Comparison of ENCODE assay signal across 21 cellular contexts in genomic region chr3:105285653-105286241, GRCh38.
DNase-seq lines count a peak whose midpoint lies in the region; ATAC-seq and TF ChIP-seq lines count a peak whose summit lies in the region.
"Had no signal": no experiment of that assay in that cellular context is flagged by ENCODE, and none has a peak within 500 bp of the region (broad histone marks: within the 10 kb centered on the region; RNA-seq: fewer than 3 reads in every experiment).

No MANE protein-coding gene starts in this region.

- H3K4me2 ChIP-seq in PC-9 (no peak overlapping the region), mammary epithelial cell (ENCODE audit: insufficient read depth, low read depth, low read length) (no peak overlapping the region), neural cell (ENCODE audit: low read length) (no peak overlapping the region)
- H3K4me2 ChIP-seq: BLaER1 had no signal

- intact Hi-C loops in PC-9 (cut with micrococcal nuclease; ENCODE audit: unreplicated experiment) (no loop called here), mammary epithelial cell (cut with micrococcal nuclease) (no loop called here)
- intact Hi-C loops in CD8-positive, alpha-beta T cell (cut with DNase I, micrococcal nuclease): no loop called here

- H2AFZ ChIP-seq in PC-9 (0 out of 2 replicates have a peak overlapping the region, but pooled peaks have one; percentile 12), mammary epithelial cell (ENCODE audit: low read depth, low read length) (no peak overlapping the region), neural cell (ENCODE audit: low read depth, low read length) (no peak overlapping the region)

- BruUV-seq in PC-9 (replicated peaks; lab: Mats Ljungman, UMichigan) (no TSS peak), mammary epithelial cell (replicated peaks; lab: Mats Ljungman, UMichigan) (no TSS peak)

- H3K27ac ChIP-seq in PC-9: no peak overlapping the region
- no peak overlapping the region for H3K27ac ChIP-seq in mammary epithelial cell (ENCODE audit: insufficient read depth, low read depth, low read length)
- H3K27ac ChIP-seq in neural cell (ENCODE audit: low read length): no peak overlapping the region
- no peak overlapping the region for H3K27ac ChIP-seq in CD8-positive, alpha-beta T cell (ENCODE audit: low read depth, low read length)
- H3K27ac ChIP-seq: 22Rv1, BLaER1, C4-2B had no signal

- dilution Hi-C loops in mammary epithelial cell (cut with HindIII; ENCODE audit: low sequenced_read_pairs): no loop called here

- ATAC-seq in CD8-positive, alpha-beta T cell: no peak
- ATAC-seq: GM12878 had no signal

- no peak for TF ChIP-seq RAD21 in neural cell (conservative IDR thresholded peaks at IDR 0.05)

- TF ChIP-seq EP300 in neural cell (conservative IDR thresholded peaks at IDR 0.05; ENCODE audit: poor library complexity, severe bottlenecking): peak; percentile 94

- H3K9me3 Mint-ChIP-seq in CD8-positive, alpha-beta T cell: no peaks in the 10 kb centered on the region
- H3K9me3 Mint-ChIP-seq: CD4-positive, CD25-positive, alpha-beta regulatory T cell; HFFc6 had no signal

- no peaks in the 10 kb centered on the region for H3K4me1 ChIP-seq in PC-9 (replicated peaks; ENCODE audit: insufficient read depth)
- H3K4me1 ChIP-seq in mammary epithelial cell (ENCODE audit: insufficient read depth, low read length): no peaks in the 10 kb centered on the region
- no peaks in the 10 kb centered on the region for H3K4me1 ChIP-seq in CD8-positive, alpha-beta T cell (ENCODE audit: insufficient read depth, low read length)
- H3K4me1 ChIP-seq: BLaER1, HAP-1 had no signal

- WGBS in mammary epithelial cell (ENCODE audit: low coverage, missing lambda C conversion rate): 67% methylated on average over 1 of the region's 1 CpG

- no peaks in the 10 kb centered on the region for H3K9me3 ChIP-seq in PC-9 (ENCODE audit: insufficient read depth, low read depth)
- no peaks in the 10 kb centered on the region for H3K9me3 ChIP-seq in mammary epithelial cell (replicated peaks; ENCODE audit: insufficient read depth, low read length)
- no peaks in the 10 kb centered on the region for H3K9me3 ChIP-seq in neural cell (ENCODE audit: low read length)
- H3K9me3 ChIP-seq in CD8-positive, alpha-beta T cell (ENCODE audit: low read length): no peaks in the 10 kb centered on the region
- H3K9me3 ChIP-seq: BLaER1, HAP-1 had no signal

- H3K9ac ChIP-seq in mammary epithelial cell (ENCODE audit: insufficient read depth, low read length) (no peak overlapping the region), neural cell (ENCODE audit: low read length) (no peak overlapping the region)
- H3K9ac ChIP-seq: BLaER1 had no signal

- H3K4me1 Mint-ChIP-seq in CD8-positive, alpha-beta T cell (ENCODE audit: low read depth): no peaks in the 10 kb centered on the region
- H3K4me1 Mint-ChIP-seq: B cell; CD8-positive, alpha-beta memory T cell had no signal

- H3F3A ChIP-seq in PC-9 (ENCODE audit: insufficient read depth, low read depth) (no peaks in the 10 kb centered on the region), neural cell (ENCODE audit: insufficient read depth, low read length, poor library complexity, severe bottlenecking) (no peaks in the 10 kb centered on the region)

- H3K27ac Mint-ChIP-seq in CD8-positive, alpha-beta T cell: no peak overlapping the region
- H3K27ac Mint-ChIP-seq: B cell; CD4-positive, CD25-positive, alpha-beta regulatory T cell; CD8-positive, alpha-beta memory T cell; HFFc6 had no signal

- CTCF ChIA-PET in PC-9 (lab: Charles Lee): no interaction called here
- CTCF ChIA-PET in mammary epithelial cell (lab: Charles Lee; ENCODE audit: low non-redundant PET): no interaction called here
- CTCF ChIA-PET in CD8-positive, alpha-beta T cell (lab: Charles Lee): no interaction called here

- no peaks in the 10 kb centered on the region for H3K36me3 Mint-ChIP-seq in CD8-positive, alpha-beta T cell
- H3K36me3 Mint-ChIP-seq: CD4-positive, CD25-positive, alpha-beta regulatory T cell; CD8-positive, alpha-beta memory T cell had no signal

- TF ChIP-seq CTCF in PC-9 (conservative IDR thresholded peaks at IDR 0.05) (no peak), mammary epithelial cell (conservative IDR thresholded peaks at IDR 0.05 in 1 of 2, IDR thresholded peaks at IDR 0.05 in 1 of 2; ENCODE audit: extremely low read depth in 1 of 2, insufficient read depth in 1 of 2, low read depth in 1 of 2, low read length in 2 of 2) (no peak), neural cell (IDR thresholded peaks at IDR 0.05; ENCODE audit: poor library complexity, severe bottlenecking) (no peak)
- no peak for TF ChIP-seq CTCF in CD8-positive, alpha-beta T cell (IDR thresholded peaks at IDR 0.05)

- H4K20me1 ChIP-seq in PC-9 (ENCODE audit: insufficient read depth): no peaks in the 10 kb centered on the region
- H4K20me1 ChIP-seq in mammary epithelial cell (ENCODE audit: insufficient read depth, low read length): no peaks in the 10 kb centered on the region
- no peaks in the 10 kb centered on the region for H4K20me1 ChIP-seq in neural cell (ENCODE audit: insufficient read depth)
- H4K20me1 ChIP-seq: BLaER1 had no signal

- H3K9me2 ChIP-seq in PC-9 (ENCODE audit: insufficient read depth): peaks cover 4% of the 10 kb centered on the region; the same call in 1 of the 2 replicates
- H3K9me2 ChIP-seq in neural cell (ENCODE audit: insufficient read depth, low read length): no peaks in the 10 kb centered on the region

- DNase-seq in NCI-H1417 (lab: John Stamatoyannopoulos, UW): peak in 2 of 3 experiments; percentile 4 to 57
- no peak for DNase-seq in NCI-H1417 treated with DMSO at 0.1 percent for 48 hours (lab: John Stamatoyannopoulos, UW)
- DNase-seq in PC-9: no peak
- DNase-seq in mammary epithelial cell: peak; percentile 21
- DNase-seq in SIG-M5 (lab: John Stamatoyannopoulos, UW): no peak
- DNase-seq in CD8-positive, alpha-beta T cell: no peak
- no peak for DNase-seq in activated effector memory CD4-positive, alpha-beta T cell treated with Interleukin-2 at 50 U/mL for 16 hours
- DNase-seq: CD4-positive, CD25-positive, alpha-beta regulatory T cell; CD8-positive, alpha-beta memory T cell; DMS 273 treated with DMSO at 0.1 percent for 48 hours; DMS79; GDM1; GOT3; HFFc6 had no signal

- POLR2A ChIA-PET in PC-9 (lab: Charles Lee; ENCODE audit: unreplicated experiment): no interaction called here
- POLR2A ChIA-PET in CD8-positive, alpha-beta T cell (lab: Charles Lee): no interaction called here

- H3K79me2 ChIP-seq in PC-9 (ENCODE audit: low read depth) (no peaks in the 10 kb centered on the region), mammary epithelial cell (ENCODE audit: insufficient read depth, low read length) (no peaks in the 10 kb centered on the region), neural cell (replicated peaks; ENCODE audit: insufficient read depth, low read length) (no peaks in the 10 kb centered on the region)

- peaks cover 4% of the 10 kb centered on the region for H3K27me3 Mint-ChIP-seq in CD8-positive, alpha-beta T cell (ENCODE audit: low read depth)
- H3K27me3 Mint-ChIP-seq: B cell; CD4-positive, CD25-positive, alpha-beta regulatory T cell had no signal

- H3K27me3 ChIP-seq in PC-9 (ENCODE audit: insufficient read depth, low read depth) (no peaks in the 10 kb centered on the region), mammary epithelial cell (ENCODE audit: insufficient read depth, low read length) (peaks cover 2% of the 10 kb centered on the region), neural cell (ENCODE audit: insufficient read depth, low read depth, low read length) (no peaks in the 10 kb centered on the region)
- H3K27me3 ChIP-seq in CD8-positive, alpha-beta T cell (ENCODE audit: insufficient read depth, low read length): no peaks in the 10 kb centered on the region
- H3K27me3 ChIP-seq: BLaER1 had no signal

- H3K36me3 ChIP-seq in PC-9 (ENCODE audit: low read depth): no peaks in the 10 kb centered on the region
- no peaks in the 10 kb centered on the region for H3K36me3 ChIP-seq in mammary epithelial cell (ENCODE audit: insufficient read depth, low read length)
- H3K36me3 ChIP-seq in neural cell (ENCODE audit: insufficient read depth, low read length): no peaks in the 10 kb centered on the region
- H3K36me3 ChIP-seq in CD8-positive, alpha-beta T cell (ENCODE audit: insufficient read depth, low read length): no peaks in the 10 kb centered on the region
- H3K36me3 ChIP-seq: BLaER1, HAP-1 had no signal

- H3K4me3 ChIP-seq in PC-9 (no peak overlapping the region), mammary epithelial cell (replicated peaks in 1 of 3; ENCODE audit: insufficient read depth in 1 of 3, low read depth in 2 of 3, low read length in 3 of 3) (no peak overlapping the region), neural cell (ENCODE audit: low read length) (no peak overlapping the region)
- H3K4me3 ChIP-seq in CD8-positive, alpha-beta T cell (ENCODE audit: low read depth, low read length): no peak overlapping the region
- H3K4me3 ChIP-seq: BLaER1, GM12878, HAP-1 had no signal

- no peak overlapping the region for H3K4me3 Mint-ChIP-seq in CD8-positive, alpha-beta T cell
- H3K4me3 Mint-ChIP-seq: B cell; CD4-positive, CD25-positive, alpha-beta regulatory T cell; CD8-positive, alpha-beta memory T cell; HFFc6 had no signal

- in situ Hi-C loops in mammary epithelial cell (cut with MboI; ENCODE audit: low sequenced_read_pairs in 2 of 2): no loop called here

TF ChIP-seq in neural cell, 6 proteins besides CTCF, POLR2A, EP300 and RAD21:
- peak; percentile 17 for TF ChIP-seq POLR2AphosphoS5 (IDR thresholded peaks at IDR 0.05)
- TF ChIP-seq MXI1 (conservative IDR thresholded peaks at IDR 0.05; ENCODE audit: poor library complexity, severe bottlenecking): no peak

Comparison
In these comparisons a context has a peak if more than half of its experiments do, and no peak if none do; other contexts are left out.
1. DNase-seq: peak in NCI-H1417 (2 of 3) and mammary epithelial cell (single experiment); none in NCI-H1417 treated with DMSO at 0.1 percent for 48 hours (single experiment), PC-9 (0 of 2), SIG-M5 (single experiment), CD8-positive, alpha-beta T cell (0 of 7) and activated effector memory CD4-positive, alpha-beta T cell treated with Interleukin-2 at 50 U/mL for 16 hours (single experiment).